ENCODE assay signal across 10 cellular contexts in genomic region chr5:96816991-96817390, GRCh38. TPM values are rescaled to one million over a fixed set of nuclear protein-coding genes. Genes with fewer than 3 reads are reported as not detected.
DNase-seq lines count a peak whose midpoint lies in the region; ATAC-seq lines count a peak whose summit lies in the region.
"Had no signal": no experiment of that assay in that cellular context is flagged by ENCODE, and none has a peak within 500 bp of the region (broad histone marks: within the 10 kb centered on the region; RNA-seq: fewer than 3 reads in every experiment).

No MANE protein-coding gene starts in this region.

- no peaks in the 10 kb centered on the region for H3K9me3 Mint-ChIP-seq in immature natural killer cell
- H3K9me3 Mint-ChIP-seq: mesothelial cell of epicardium had no signal

- peaks cover 47 to 48% of the 10 kb centered on the region in 2 donors for H3K4me1 Mint-ChIP-seq in immature natural killer cell

- peaks cover 0 to 7% (median 7%) of the 10 kb centered on the region in 3 donors for H3K27me3 Mint-ChIP-seq in immature natural killer cell (ENCODE audit: low read depth in 3 of 3)

- peak overlapping the region; percentile 85 to 97 (median 91) for H3K4me3 Mint-ChIP-seq in immature natural killer cell
- H3K4me3 Mint-ChIP-seq: mesothelial cell of epicardium had no signal

- no peaks in the 10 kb centered on the region for H3K36me3 Mint-ChIP-seq in immature natural killer cell
- H3K36me3 Mint-ChIP-seq: mesothelial cell of epicardium had no signal

- DNase-seq in immature natural killer cell (no peak), DMS114 treated with DMSO at 0.1 percent for 48 hours (lab: John Stamatoyannopoulos, UW; ENCODE audit: unreplicated experiment) (no peak), nucleus accumbens (lab: John Stamatoyannopoulos, UW) (no peak), SW480 (ENCODE audit: low spot score) (no peak), 8988T (no peak)
- DNase-seq: NCI-H1417 treated with DMSO at 0.1 percent for 48 hours had no signal

- ATAC-seq in GM18520 (IDR thresholded peaks at IDR 0.05; ENCODE audit: unreplicated experiment) (peak; percentile 16), GM21717 (IDR thresholded peaks at IDR 0.05; ENCODE audit: unreplicated experiment) (peak; percentile 50), HG03571 (IDR thresholded peaks at IDR 0.05; ENCODE audit: unreplicated experiment) (peak; percentile 35)

- peak overlapping the region; percentile 82 to 97 (median 92) for H3K27ac Mint-ChIP-seq in immature natural killer cell
- H3K27ac Mint-ChIP-seq: mesothelial cell of epicardium had no signal

RNA-seq across cellular contexts. Expression of gene ERAP1, which starts 9.2 kb away (rescaled TPM):
- 10 to 100 TPM; 44.5 to 81.3 (median 70.8) TPM for polyA plus RNA-seq in immature natural killer cell

RNA-seq across cellular contexts. Expression of gene ERAP2, which starts 59.3 kb away (rescaled TPM):
- 100 to 1,000 TPM in 1 of 3 donors, 1 to 10 TPM in 2; 3.9 to 129 (median 8.1) TPM for polyA plus RNA-seq in immature natural killer cell
